1 cellular context compared by ENCODE assay signal in genomic region chr14:86761611-86762010, GRCh38.
TF ChIP-seq lines count a peak whose summit lies in the region.

No MANE protein-coding gene starts in this region.

TF ChIP-seq in HepG2, 621 proteins besides CTCF, POLR2A, EP300 and RAD21 (continued from another document):
- peak; percentile 17; the same call in 1 of the 2 replicates for TF ChIP-seq TFAP4 (IDR thresholded peaks at IDR 0.05; ENCODE audit: borderline replicate concordance, low read depth)
- TF ChIP-seq ZNF597 (CRISPR knock-in tag; IDR thresholded peaks at IDR 0.05): no peak
- TF ChIP-seq SKI (IDR thresholded peaks at IDR 0.05; ENCODE audit: partially characterized antibody): no peak
- no peak for TF ChIP-seq ZBTB14 (CRISPR knock-in tag; IDR thresholded peaks at IDR 0.05)
- TF ChIP-seq ESRRA (CRISPR knock-in tag; IDR thresholded peaks at IDR 0.05; ENCODE audit: low read depth): no peak
- no peak for TF ChIP-seq HDAC1 (CRISPR knock-in tag; IDR thresholded peaks at IDR 0.05)
- TF ChIP-seq HNRNPLL (IDR thresholded peaks at IDR 0.05; ENCODE audit: low read depth, low read length, poor library complexity, severe bottlenecking): no peak
- no peak for TF ChIP-seq KLF6 (CRISPR knock-in tag; IDR thresholded peaks at IDR 0.05)
- no peak for TF ChIP-seq KDM5A (IDR thresholded peaks at IDR 0.05; ENCODE audit: borderline replicate concordance, low read length)
- TF ChIP-seq SOX13 (IDR thresholded peaks at IDR 0.05): no peak
- peak in 1 of 2 experiments; percentile 23; a peak in 1 of 4 replicates for TF ChIP-seq SOX13 (CRISPR knock-in tag; conservative IDR thresholded peaks at IDR 0.05 in 1 of 2, IDR thresholded peaks at IDR 0.05 in 1 of 2)
- no peak for TF ChIP-seq TFE3 (CRISPR knock-in tag; IDR thresholded peaks at IDR 0.05)
- no peak for TF ChIP-seq FOXM1 (CRISPR knock-in tag; IDR thresholded peaks at IDR 0.05)
- TF ChIP-seq POGK (CRISPR knock-in tag; conservative IDR thresholded peaks at IDR 0.05): no peak
- no peak for TF ChIP-seq ZNF589 (CRISPR knock-in tag; conservative IDR thresholded peaks at IDR 0.05)
- no peak for TF ChIP-seq GATAD2A (CRISPR knock-in tag; IDR thresholded peaks at IDR 0.05)
- TF ChIP-seq TOE1 (CRISPR knock-in tag; IDR thresholded peaks at IDR 0.05): no peak
- no peak for TF ChIP-seq ZNF547 (CRISPR knock-in tag; IDR thresholded peaks at IDR 0.05)
- TF ChIP-seq TCF7 (IDR thresholded peaks at IDR 0.05; ENCODE audit: low read depth): no peak
- no peak for TF ChIP-seq ZMYM4 (CRISPR knock-in tag; IDR thresholded peaks at IDR 0.05)
- TF ChIP-seq THAP11 (CRISPR knock-in tag; IDR thresholded peaks at IDR 0.05): 0 out of 2 replicates have a peak, but pooled peaks have one; percentile 10
- TF ChIP-seq, protein P1, sequence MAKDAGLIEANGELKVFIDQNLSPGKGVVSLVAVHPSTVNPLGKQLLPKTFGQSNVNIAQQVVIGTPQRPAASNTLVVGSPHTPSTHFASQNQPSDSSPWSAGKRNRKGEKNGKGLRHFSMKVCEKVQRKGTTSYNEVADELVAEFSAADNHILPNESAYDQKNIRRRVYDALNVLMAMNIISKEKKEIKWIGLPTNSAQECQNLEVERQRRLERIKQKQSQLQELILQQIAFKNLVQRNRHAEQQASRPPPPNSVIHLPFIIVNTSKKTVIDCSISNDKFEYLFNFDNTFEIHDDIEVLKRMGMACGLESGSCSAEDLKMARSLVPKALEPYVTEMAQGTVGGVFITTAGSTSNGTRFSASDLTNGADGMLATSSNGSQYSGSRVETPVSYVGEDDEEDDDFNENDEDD (CRISPR knock-in tag; IDR thresholded peaks at IDR 0.05; ENCODE audit: borderline replicate concordance): no peak
- TF ChIP-seq GABPA (IDR thresholded peaks at IDR 0.05; ENCODE audit: low read depth, low read length): no peak
- TF ChIP-seq GABPA (CRISPR knock-in tag; IDR thresholded peaks at IDR 0.05; ENCODE audit: low read depth): no peak
- TF ChIP-seq ZNF142 (CRISPR knock-in tag; IDR thresholded peaks at IDR 0.05): no peak
- TF ChIP-seq NFE2L2 (IDR thresholded peaks at IDR 0.05; ENCODE audit: low read length): no peak
